In the genomic region with DNA sequence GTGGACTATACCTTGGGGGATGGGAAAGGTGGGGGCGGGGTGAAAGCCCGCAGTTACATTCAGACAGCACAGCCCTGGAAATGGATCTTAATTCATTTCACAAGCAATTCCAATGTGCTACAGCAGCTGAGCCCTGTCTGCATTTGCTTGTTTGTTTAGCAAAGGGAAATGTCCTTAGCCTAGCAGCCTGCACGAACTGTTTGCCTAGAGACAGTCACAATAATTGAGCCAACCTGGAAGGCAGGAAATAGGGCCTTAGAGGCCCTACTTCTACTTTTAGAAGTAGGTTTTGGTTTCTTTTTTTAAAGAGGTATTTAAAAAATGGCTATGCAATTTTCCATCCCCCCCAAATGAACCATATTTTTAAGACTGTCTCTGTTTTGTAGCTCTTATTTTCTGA, we compare ENCODE assay signal across 1 cellular context.
TF ChIP-seq lines count a peak whose summit lies in the region.

No MANE protein-coding gene starts in this region.

TF ChIP-seq in GM12878, 131 proteins besides CTCF, POLR2A, EP300 and RAD21 (continued from another document):
- TF ChIP-seq, protein P1, sequence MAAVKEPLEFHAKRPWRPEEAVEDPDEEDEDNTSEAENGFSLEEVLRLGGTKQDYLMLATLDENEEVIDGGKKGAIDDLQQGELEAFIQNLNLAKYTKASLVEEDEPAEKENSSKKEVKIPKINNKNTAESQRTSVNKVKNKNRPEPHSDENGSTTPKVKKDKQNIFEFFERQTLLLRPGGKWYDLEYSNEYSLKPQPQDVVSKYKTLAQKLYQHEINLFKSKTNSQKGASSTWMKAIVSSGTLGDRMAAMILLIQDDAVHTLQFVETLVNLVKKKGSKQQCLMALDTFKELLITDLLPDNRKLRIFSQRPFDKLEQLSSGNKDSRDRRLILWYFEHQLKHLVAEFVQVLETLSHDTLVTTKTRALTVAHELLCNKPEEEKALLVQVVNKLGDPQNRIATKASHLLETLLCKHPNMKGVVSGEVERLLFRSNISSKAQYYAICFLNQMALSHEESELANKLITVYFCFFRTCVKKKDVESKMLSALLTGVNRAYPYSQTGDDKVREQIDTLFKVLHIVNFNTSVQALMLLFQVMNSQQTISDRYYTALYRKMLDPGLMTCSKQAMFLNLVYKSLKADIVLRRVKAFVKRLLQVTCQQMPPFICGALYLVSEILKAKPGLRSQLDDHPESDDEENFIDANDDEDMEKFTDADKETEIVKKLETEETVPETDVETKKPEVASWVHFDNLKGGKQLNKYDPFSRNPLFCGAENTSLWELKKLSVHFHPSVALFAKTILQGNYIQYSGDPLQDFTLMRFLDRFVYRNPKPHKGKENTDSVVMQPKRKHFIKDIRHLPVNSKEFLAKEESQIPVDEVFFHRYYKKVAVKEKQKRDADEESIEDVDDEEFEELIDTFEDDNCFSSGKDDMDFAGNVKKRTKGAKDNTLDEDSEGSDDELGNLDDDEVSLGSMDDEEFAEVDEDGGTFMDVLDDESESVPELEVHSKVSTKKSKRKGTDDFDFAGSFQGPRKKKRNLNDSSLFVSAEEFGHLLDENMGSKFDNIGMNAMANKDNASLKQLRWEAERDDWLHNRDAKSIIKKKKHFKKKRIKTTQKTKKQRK (IDR thresholded peaks at IDR 0.05; ENCODE audit: low read depth, low read length) = no peak
- TF ChIP-seq MTA2 (IDR thresholded peaks at IDR 0.05; ENCODE audit: low read depth) = no peak
- TF ChIP-seq NBN (IDR thresholded peaks at IDR 0.05) = no peak
- TF ChIP-seq CBFB (IDR thresholded peaks at IDR 0.05; ENCODE audit: low read depth) = no peak
- no peak for TF ChIP-seq CBX3 (IDR thresholded peaks at IDR 0.05; ENCODE audit: borderline replicate concordance, low read depth)
- TF ChIP-seq IKZF1 (conservative IDR thresholded peaks at IDR 0.05) = peak; percentile 36; the same call in 1 of the 2 replicates
